ENCODE assay signal across 1 cellular context in the genomic region with DNA sequence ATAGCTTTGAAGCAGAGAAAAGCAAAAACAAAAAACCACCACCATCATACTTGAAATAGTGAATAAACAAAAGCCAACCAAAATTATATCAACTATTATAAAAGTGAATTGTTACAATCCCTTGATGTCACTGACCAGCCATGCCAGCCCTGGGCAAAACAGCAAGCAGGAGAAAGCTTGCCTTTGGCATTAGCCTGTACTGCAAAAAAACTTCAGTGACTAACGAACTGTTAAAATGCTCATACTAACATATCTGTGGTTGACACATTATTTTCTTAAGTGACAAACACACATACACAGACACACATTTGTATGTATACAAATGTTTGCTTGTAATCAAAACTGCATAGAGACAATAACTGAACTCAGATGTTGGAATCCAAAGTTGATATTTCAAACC.
TF ChIP-seq lines count a peak whose summit lies in the region.

No MANE protein-coding gene starts in this region.

TF ChIP-seq in IMR-90, 13 proteins besides CTCF, POLR2A, EP300 and RAD21 (continued from another document):
- TF ChIP-seq FOS (IDR thresholded peaks at IDR 0.05; ENCODE audit: low read depth, low read length): no peak
- TF ChIP-seq MAFK (IDR thresholded peaks at IDR 0.05; ENCODE audit: low read depth, low read length): no peak
